ENCODE assay signal across 13 cellular contexts in the genomic region with DNA sequence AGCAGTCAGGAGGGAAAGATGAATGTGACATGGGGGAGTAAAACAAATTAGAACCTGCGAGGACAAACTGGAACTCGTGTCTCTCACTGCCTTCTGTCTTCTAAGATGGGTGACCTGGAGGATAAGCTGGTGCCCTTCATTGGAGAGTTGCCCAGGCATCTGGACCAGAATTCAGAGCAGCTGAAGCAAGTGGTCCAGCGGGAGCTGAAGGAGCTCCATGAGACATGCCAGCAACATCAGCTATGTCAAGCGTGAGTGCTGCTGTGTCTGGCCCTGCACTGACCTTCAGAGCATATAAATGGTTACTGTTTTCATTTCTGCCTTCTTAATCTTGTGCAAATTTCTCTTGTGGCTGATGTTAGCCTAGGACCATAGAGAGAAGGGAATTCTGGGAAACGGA. TPM values are rescaled to one million over a fixed set of nuclear protein-coding genes. Genes with fewer than 3 reads are reported as not detected.
A peak's percentile ranks its signal among the peaks of the same experiment; 100 is the strongest.
DNase-seq lines count a peak whose midpoint lies in the region; TF ChIP-seq lines count a peak whose summit lies in the region.
"Had no signal": no experiment of that assay in that cellular context is flagged by ENCODE, and none has a peak within 500 bp of the region (broad histone marks: within the 10 kb centered on the region; RNA-seq: fewer than 3 reads in every experiment).

No MANE protein-coding gene starts in this region.

- no peak overlapping the region for H3K9ac ChIP-seq in neuronal stem cell (ENCODE audit: low read depth, low read length, poor library complexity)
- H3K9ac ChIP-seq: GM23248 had no signal

- H3K27me3 Mint-ChIP-seq in glutamatergic neuron (ENCODE audit: unreplicated experiment): peaks cover 2% of the 10 kb centered on the region
- H3K27me3 Mint-ChIP-seq in CD14-positive monocyte (ENCODE audit: low read depth in 3 of 3): peaks cover 1 to 3% (median 2%) of the 10 kb centered on the region in 3 donors
- H3K27me3 Mint-ChIP-seq: B cell had no signal

- peak overlapping the region; percentile 61 for H3K4me3 Mint-ChIP-seq in glutamatergic neuron (ENCODE audit: unreplicated experiment)
- H3K4me3 Mint-ChIP-seq in CD14-positive monocyte: no peak overlapping the region
- H3K4me3 Mint-ChIP-seq: B cell; CD4-positive, alpha-beta memory T cell had no signal

- no peak overlapping the region for H2BK120ac ChIP-seq in neuronal stem cell (ENCODE audit: low read depth, low read length)

- peak overlapping the region; percentile 65 for H3K18ac ChIP-seq in neuronal stem cell (ENCODE audit: low read length)

- H3K4ac ChIP-seq in neuronal stem cell (ENCODE audit: low read length): no peak overlapping the region

- H3K4me2 ChIP-seq in neuronal stem cell (ENCODE audit: insufficient read depth, low read length, poor library complexity, severe bottlenecking): no peak overlapping the region

- H3K4me1 Mint-ChIP-seq in glutamatergic neuron (ENCODE audit: low read depth, unreplicated experiment): peaks cover 43% of the 10 kb centered on the region
- no peaks in the 10 kb centered on the region for H3K4me1 Mint-ChIP-seq in CD14-positive monocyte
- H3K4me1 Mint-ChIP-seq: B cell; CD4-positive, alpha-beta memory T cell had no signal

- DNase-seq in NCI-H82 (lab: John Stamatoyannopoulos, UW) (peak; percentile 61), NCI-H82 treated with DMSO at 0.1 percent for 48 hours (lab: John Stamatoyannopoulos, UW; ENCODE audit: unreplicated experiment) (no peak), NCI-H524 (lab: John Stamatoyannopoulos, UW) (peak; percentile 19 to 28), glutamatergic neuron (no peak), neuronal stem cell (ENCODE audit: low spot score) (no peak), CD14-positive monocyte (ENCODE audit: low spot score) (no peak)
- DNase-seq in stimulated activated naive CD4-positive, alpha-beta T cell treated with Interleukin-2 at 50 U/mL for 16 hours (lab: John Stamatoyannopoulos, UW): no peak
- no peak for DNase-seq in activated CD4-positive, alpha-beta T cell treated with anti-CD3 and anti-CD28 coated beads for 1 hour
- DNase-seq: C1 segment of cervical spinal cord; CD4-positive, alpha-beta memory T cell; GM23248 had no signal

- H4K8ac ChIP-seq in neuronal stem cell (ENCODE audit: low read depth, low read length): no peak overlapping the region

- no CpG with 5 or more reads among the region's 5 CpGs for WGBS in neuronal stem cell (ENCODE audit: extremely low coverage in 2 of 2, insufficient read length in 2 of 2, insufficient replicate concordance in 1 of 2), 2 donors

- H3K27me3 ChIP-seq in neuronal stem cell (ENCODE audit: control insufficient read depth in 3 of 3, insufficient read depth in 3 of 3, low read depth in 1 of 3, low read length in 3 of 3): no peaks in the 10 kb centered on the region

- H4K91ac ChIP-seq in neuronal stem cell (ENCODE audit: low read depth, low read length, poor library complexity): no peak overlapping the region

- no peak overlapping the region for H2BK5ac ChIP-seq in neuronal stem cell (ENCODE audit: low read length)

- H2AK5ac ChIP-seq in neuronal stem cell (ENCODE audit: low read depth, low read length): no peak overlapping the region

- TF ChIP-seq CTCF in glutamatergic neuron (IDR thresholded peaks at IDR 0.05; ENCODE audit: partially characterized antibody, unreplicated experiment) (no peak), CD14-positive monocyte (IDR thresholded peaks at IDR 0.05) (no peak)

- no peaks in the 10 kb centered on the region for H3K36me3 Mint-ChIP-seq in glutamatergic neuron (ENCODE audit: unreplicated experiment)
- no peaks in the 10 kb centered on the region for H3K36me3 Mint-ChIP-seq in CD14-positive monocyte
- H3K36me3 Mint-ChIP-seq: CD4-positive, alpha-beta memory T cell had no signal

- H3K9me3 Mint-ChIP-seq in glutamatergic neuron (ENCODE audit: unreplicated experiment) (no peaks in the 10 kb centered on the region), CD14-positive monocyte (peaks cover 0 to 3% (median 1%) of the 10 kb centered on the region in 7 donors)

- no peak overlapping the region for H3K27ac Mint-ChIP-seq in glutamatergic neuron (ENCODE audit: unreplicated experiment)
- no peak overlapping the region for H3K27ac Mint-ChIP-seq in CD14-positive monocyte
- H3K27ac Mint-ChIP-seq: B cell; CD4-positive, alpha-beta memory T cell had no signal

- H3K4me3 ChIP-seq in neuronal stem cell (ENCODE audit: low read length in 2 of 2): no peak overlapping the region
- H3K4me3 ChIP-seq: GM23248 had no signal

- H3K23ac ChIP-seq in neuronal stem cell (ENCODE audit: low read depth, low read length, poor library complexity): no peak overlapping the region

- intact Hi-C loops in CD14-positive monocyte (cut with micrococcal nuclease): no loop called here

- no peak overlapping the region for H2BK12ac ChIP-seq in neuronal stem cell (ENCODE audit: low read length)

- H3K36me3 ChIP-seq in neuronal stem cell (replicated peaks in 1 of 2; ENCODE audit: control insufficient read depth in 2 of 2, insufficient read depth in 2 of 2, low read length in 2 of 2): no peaks in the 10 kb centered on the region

- H3K27ac ChIP-seq in neuronal stem cell (replicated peaks; ENCODE audit: low read length): no peak overlapping the region
- H3K27ac ChIP-seq: GM23248 had no signal

- H3K14ac ChIP-seq in neuronal stem cell (ENCODE audit: low read length): no peak overlapping the region

- peaks cover 0 to 4% of the 10 kb centered on the region in 2 donors for H3K4me1 ChIP-seq in neuronal stem cell (ENCODE audit: control insufficient read depth in 2 of 2, insufficient read depth in 1 of 2, low read depth in 1 of 2, low read length in 2 of 2)

- no peak overlapping the region for H2AFZ ChIP-seq in neuronal stem cell (ENCODE audit: low read length)
- H2AFZ ChIP-seq: GM23248 had no signal

- H3K79me1 ChIP-seq in neuronal stem cell (ENCODE audit: low read depth, low read length): peaks cover 11% of the 10 kb centered on the region

- no peak overlapping the region for H2BK15ac ChIP-seq in neuronal stem cell (ENCODE audit: low read length)

- no peaks in the 10 kb centered on the region for H3K9me3 ChIP-seq in neuronal stem cell (replicated peaks in 1 of 2; ENCODE audit: control insufficient read depth in 2 of 2, insufficient read depth in 1 of 2, low read depth in 1 of 2, low read length in 2 of 2)

RNA-seq across cellular contexts. Expression of a gene that starts 23.1 kb away (rescaled TPM):
- 105 TPM for total RNA-seq in glutamatergic neuron (ENCODE audit: unreplicated experiment)
- polyA plus RNA-seq in neuronal stem cell (2013, experiment 1 of 2): 9.5 TPM
- polyA plus RNA-seq in neuronal stem cell (2013, experiment 2 of 2): 10.1 TPM
- not detected for polyA plus RNA-seq in CD14-positive monocyte
- total RNA-seq: HepG2 had no signal
- polyA plus RNA-seq: CD4-positive, alpha-beta memory T cell; HepG2 had no signal

Comparison
In these comparisons a context has a peak if more than half of its experiments do, and no peak if none do; other contexts are left out.
1. DNase-seq: peak in NCI-H82 (single experiment) and NCI-H524 (2 of 2); none in NCI-H82 treated with DMSO at 0.1 percent for 48 hours (single experiment), glutamatergic neuron (single experiment), neuronal stem cell (single experiment), stimulated activated naive CD4-positive, alpha-beta T cell treated with Interleukin-2 at 50 U/mL for 16 hours (single experiment), CD14-positive monocyte (single experiment) and activated CD4-positive, alpha-beta T cell treated with anti-CD3 and anti-CD28 coated beads for 1 hour (single experiment).